Comparison of ENCODE assay signal across 22 cellular contexts in the genomic region with DNA sequence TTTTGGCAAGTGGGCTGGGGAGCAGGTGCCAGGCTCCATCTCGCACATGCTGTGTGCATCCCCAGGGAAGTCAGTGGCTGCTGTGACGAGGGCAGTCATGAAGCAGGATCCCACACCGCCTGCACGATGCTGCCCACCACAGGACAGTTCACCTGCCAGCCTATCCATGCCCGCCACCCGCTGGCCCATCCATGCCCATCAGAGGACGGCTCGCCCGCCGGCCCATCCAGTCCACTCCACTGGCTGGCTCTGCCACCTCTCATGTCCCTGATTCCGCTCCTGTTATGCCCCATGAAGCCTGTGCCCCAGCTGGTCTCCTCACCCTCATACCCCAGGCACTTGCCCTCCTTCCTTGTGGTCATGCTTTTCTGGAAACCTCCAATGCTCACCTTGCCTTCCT. TPM values are rescaled to one million over a fixed set of nuclear protein-coding genes. Genes with fewer than 3 reads are reported as not detected.
"Had no signal": no experiment of that assay in that cellular context is flagged by ENCODE, and none has a peak within 500 bp of the region (broad histone marks: within the 10 kb centered on the region; RNA-seq: fewer than 3 reads in every experiment).

No MANE protein-coding gene starts in this region.

- ATAC-seq: HepG2 had no signal

- H3K36me3 ChIP-seq: MG63, SJSA1 had no signal

- H3K4me1 ChIP-seq: SJSA1 had no signal

- H3K4me3 ChIP-seq: MG63, SJSA1, SK-N-MC had no signal

- H3K9me3 ChIP-seq: MG63, SJSA1 had no signal

- DNase-seq: IMR-90, Karpas-422, KG1, MG63, NCI-H1092 treated with DMSO at 0.1 percent for 48 hours, NCI-H1436, NCI-H187, NCI-H2029, NCI-H2081 treated with DMSO at 0.1 percent for 48 hours, NCI-H2171, NCI-H226, NCI-H446, NCI-H510A, NCI-H524 treated with DMSO at 0.1 percent for 48 hours, NCI-H774, Right ventricle myocardium superior, RPMI8226, SIG-M5 had no signal

- H3K27me3 ChIP-seq: MG63 had no signal

- H3K27ac ChIP-seq: SJSA1, SK-N-MC had no signal

RNA-seq across cellular contexts. Expression of gene INMT, which starts 18.2 kb away (rescaled TPM):
- total RNA-seq: HepG2, HT1080 had no signal
- polyA plus RNA-seq: HepG2 had no signal

RNA-seq across cellular contexts. Expression of gene MINDY4, which starts 37.5 kb away (rescaled TPM):
- total RNA-seq: HepG2 had no signal
- polyA plus RNA-seq: HepG2 had no signal

RNA-seq across cellular contexts. Expression of gene CRHR2, which starts 51.4 kb away (rescaled TPM):
- total RNA-seq: HepG2, HT1080, IMR-90, SJSA1 had no signal
- polyA plus RNA-seq: HepG2, IMR-90 had no signal
